22 cellular contexts compared by ENCODE assay signal in genomic region chr2:216897561-216898203, GRCh38. TPM values are rescaled to one million over a fixed set of nuclear protein-coding genes. Genes with fewer than 3 reads are reported as not detected.
DNase-seq lines count a peak whose midpoint lies in the region; FAIRE-seq and TF ChIP-seq lines count a peak whose summit lies in the region.
"Had no signal": no experiment of that assay in that cellular context is flagged by ENCODE, and none has a peak within 500 bp of the region (broad histone marks: within the 10 kb centered on the region; RNA-seq: fewer than 3 reads in every experiment).

No MANE protein-coding gene starts in this region.

- TF ChIP-seq POLR2A in endothelial cell of umbilical vein (IDR thresholded peaks at IDR 0.05; ENCODE audit: low read depth, low read length), result no peak

- no peak overlapping the region for H3K4me3 ChIP-seq in endothelial cell of umbilical vein (replicated peaks in 1 of 3; ENCODE audit: insufficient read depth in 1 of 3, low read depth in 1 of 3, low read length in 3 of 3)
- no peak overlapping the region for H3K4me3 ChIP-seq in osteoblast (ENCODE audit: insufficient read depth, low read length)

- peaks cover 8% of the 10 kb centered on the region for H3K9me3 Mint-ChIP-seq in activated naive CD4-positive, alpha-beta T cell treated with anti-CD3 and anti-CD28 coated beads, Interleukin-2, amount 10 ng/mL, durations not matched to agents 7 days and 5 days

- H3K4me1 ChIP-seq in endothelial cell of umbilical vein (ENCODE audit: control insufficient read depth, extremely low read depth, insufficient read depth, low read length), result no peaks in the 10 kb centered on the region
- H3K4me1 ChIP-seq in osteoblast (ENCODE audit: insufficient read depth, low read length), result no peaks in the 10 kb centered on the region

- no peak overlapping the region for H3K27ac ChIP-seq in endothelial cell of umbilical vein (ENCODE audit: insufficient read depth, low read depth, low read length)
- no peak overlapping the region for H3K27ac ChIP-seq in osteoblast (ENCODE audit: low read depth, low read length)

- no peaks in the 10 kb centered on the region for H3K79me2 ChIP-seq in endothelial cell of umbilical vein (ENCODE audit: control insufficient read depth, insufficient read depth, low read length)
- no peaks in the 10 kb centered on the region for H3K79me2 ChIP-seq in osteoblast (ENCODE audit: insufficient read depth, low read length)

- peaks cover 4% of the 10 kb centered on the region for H3K36me3 Mint-ChIP-seq in activated naive CD4-positive, alpha-beta T cell treated with anti-CD3 and anti-CD28 coated beads, Interleukin-2, amount 10 ng/mL, durations not matched to agents 7 days and 5 days
- H3K36me3 Mint-ChIP-seq: CD14-positive monocyte had no signal

- H3K27me3 Mint-ChIP-seq in activated naive CD4-positive, alpha-beta T cell treated with anti-CD3 and anti-CD28 coated beads, Interleukin-2, amount 10 ng/mL, durations not matched to agents 7 days and 5 days, result peaks cover 28% of the 10 kb centered on the region

- H3K9me1 ChIP-seq in endothelial cell of umbilical vein (replicated peaks; ENCODE audit: control insufficient read depth, extremely low read depth, insufficient read depth, low read length), result no peaks in the 10 kb centered on the region

- H2AFZ ChIP-seq in endothelial cell of umbilical vein (ENCODE audit: low read depth, low read length) (no peak overlapping the region), osteoblast (ENCODE audit: low read length) (peak overlapping the region; percentile 5)

- POLR2A ChIA-PET in endothelial cell of umbilical vein (lab: Charles Lee), result no interaction called here

- H3K36me3 ChIP-seq in endothelial cell of umbilical vein (ENCODE audit: control insufficient read depth in 2 of 2, extremely low read depth in 1 of 2, insufficient read depth in 2 of 2, low read length in 2 of 2) (no peaks in the 10 kb centered on the region), osteoblast (ENCODE audit: insufficient read depth, low read length) (no peaks in the 10 kb centered on the region)

- H3K4me2 ChIP-seq in endothelial cell of umbilical vein (ENCODE audit: insufficient read depth, low read length) (no peak overlapping the region), osteoblast (ENCODE audit: insufficient read depth, low read length) (no peak overlapping the region)

- no peak for DNase-seq in activated naive CD4-positive, alpha-beta T cell treated with anti-CD3 and anti-CD28 coated beads, Interleukin-2, amount 10 ng/mL, durations not matched to agents 7 days and 5 days
- DNase-seq in activated naive CD4-positive, alpha-beta T cell treated with anti-CD3 and anti-CD28 coated beads, Interleukin-2, amount 50 U/mL, for 16 hours, result no peak
- peak; percentile 40 for DNase-seq in SK-MEL-5 (ENCODE audit: low read depth, low spot score)
- DNase-seq in endothelial cell of umbilical vein (ENCODE audit: low read depth, low spot score), result no peak
- DNase-seq in osteoblast (ENCODE audit: insufficient read length, low spot score, missing footprints), result no peak
- no peak for DNase-seq in C1 segment of cervical spinal cord (lab: John Stamatoyannopoulos, UW)
- DNase-seq in DMS53 (lab: John Stamatoyannopoulos, UW), result no peak
- DNase-seq: EL, GF-D8, GOT3, HCEC 1CT, NCI-H1105, NCI-H146, NCI-H2029, NCI-H2227 treated with DMSO at 0.1 percent for 48 hours, NCI-H510A, NCI-H748 treated with DMSO at 0.1 percent for 48 hours, SIG-M5 had no signal

- H4K20me1 ChIP-seq in endothelial cell of umbilical vein (replicated peaks; ENCODE audit: control insufficient read depth, extremely low read depth, insufficient read depth, low read length) (no peaks in the 10 kb centered on the region), osteoblast (ENCODE audit: insufficient read depth, low read length) (no peaks in the 10 kb centered on the region)

- TF ChIP-seq CTCF in endothelial cell of umbilical vein (IDR thresholded peaks at IDR 0.05; ENCODE audit: extremely low read depth in 1 of 2, insufficient read depth in 1 of 2, low read depth in 1 of 2, low read length in 2 of 2) (no peak), osteoblast (IDR thresholded peaks at IDR 0.05; ENCODE audit: extremely low read depth, low read depth, low read length) (no peak)

- BruUV-seq in endothelial cell of umbilical vein (replicated peaks; lab: Mats Ljungman, UMichigan), result no TSS peak

- H3K9me3 ChIP-seq in endothelial cell of umbilical vein (replicated peaks; ENCODE audit: control insufficient read depth, insufficient read depth, low read length) (no peaks in the 10 kb centered on the region), osteoblast (ENCODE audit: low read depth, low read length) (peaks cover 3% of the 10 kb centered on the region)

- H3K27me3 ChIP-seq in endothelial cell of umbilical vein (ENCODE audit: control insufficient read depth in 2 of 2, insufficient read depth in 2 of 2, low read length in 2 of 2), result no peaks in the 10 kb centered on the region
- H3K27me3 ChIP-seq in osteoblast (ENCODE audit: insufficient read depth, low read length), result peaks cover 2% of the 10 kb centered on the region

- in situ Hi-C loops in SK-MEL-5 (cut with HindIII; ENCODE audit: low pct_unique_long_range_greater_than_20kb, low sequenced_read_pairs), result no loop called here

- no peak for FAIRE-seq in endothelial cell of umbilical vein (lab: Jason Lieb, UNC)
- FAIRE-seq: A204.1, D721Med had no signal

- CTCF ChIA-PET in activated naive CD4-positive, alpha-beta T cell treated with anti-CD3 and anti-CD28 coated beads, Interleukin-2, amount 10 ng/mL, durations not matched to agents 7 days and 5 days (lab: Charles Lee), result no interaction called here
- CTCF ChIA-PET in endothelial cell of umbilical vein (lab: Charles Lee), result no interaction called here

- intact Hi-C loops in endothelial cell of umbilical vein (cut with micrococcal nuclease), result no loop called here

- dilution Hi-C loops in endothelial cell of umbilical vein (cut with MboI; ENCODE audit: extremely low pct_ligation_motif_present, low sequenced_read_pairs), result no loop called here

- H3K9ac ChIP-seq in endothelial cell of umbilical vein (replicated peaks; ENCODE audit: extremely low read depth, insufficient read depth, low read length), result no peak overlapping the region

- no peak overlapping the region for H3K4me3 Mint-ChIP-seq in activated naive CD4-positive, alpha-beta T cell treated with anti-CD3 and anti-CD28 coated beads, Interleukin-2, amount 10 ng/mL, durations not matched to agents 7 days and 5 days
- H3K4me3 Mint-ChIP-seq: CD14-positive monocyte, IgD-negative memory B cell had no signal

- peaks cover 10% of the 10 kb centered on the region for H3K4me1 Mint-ChIP-seq in activated naive CD4-positive, alpha-beta T cell treated with anti-CD3 and anti-CD28 coated beads, Interleukin-2, amount 10 ng/mL, durations not matched to agents 7 days and 5 days
- H3K4me1 Mint-ChIP-seq: CD14-positive monocyte, IgD-negative memory B cell had no signal

- H3K27ac Mint-ChIP-seq in activated naive CD4-positive, alpha-beta T cell treated with anti-CD3 and anti-CD28 coated beads, Interleukin-2, amount 10 ng/mL, durations not matched to agents 7 days and 5 days, result peak overlapping the region; percentile 53
- H3K27ac Mint-ChIP-seq: IgD-negative memory B cell had no signal

TF ChIP-seq in endothelial cell of umbilical vein, 7 proteins besides CTCF, POLR2A, EP300 and RAD21:
- TF ChIP-seq FOS (IDR thresholded peaks at IDR 0.05; ENCODE audit: borderline replicate concordance, insufficient read depth, low read length), result peak; percentile 34
- TF ChIP-seq JUN (IDR thresholded peaks at IDR 0.05; ENCODE audit: borderline replicate concordance, insufficient read depth, insufficient read length, low read depth), result no peak

RNA-seq across cellular contexts. Expression of gene TNP1, which starts 37.8 kb away (rescaled TPM):
- not detected in 2 replicates for total RNA-seq in SK-MEL-5 (2014; rRNA removed; shearing (Covaris generic))
- polyA plus RNA-seq in SK-MEL-5 (2015; cell fraction: cytosol; rRNA removed), result not detected in 2 replicates
- not detected in 2 replicates for polyA plus RNA-seq in SK-MEL-5 (2015; cell fraction: nucleus; rRNA removed)
- total RNA-seq in endothelial cell of umbilical vein (not detected in 2 replicates), osteoblast (not detected in 2 replicates)
- polyA plus RNA-seq in endothelial cell of umbilical vein, result not detected in 2 replicates
- polyA plus RNA-seq in endothelial cell of umbilical vein (2011; cell fraction: cytosol; rRNA removed), result not detected in 2 replicates
- not detected in 2 replicates for polyA plus RNA-seq in endothelial cell of umbilical vein (2011; cell fraction: nucleus; rRNA removed)
- polyA plus RNA-seq in endothelial cell of umbilical vein (2012), result not detected in 2 replicates
- polyA minus RNA-seq in endothelial cell of umbilical vein, result not detected in 2 replicates
- not detected for polyA minus RNA-seq in endothelial cell of umbilical vein (2011; cell fraction: cytosol; rRNA and poly(A)+ RNA removed)
- polyA minus RNA-seq in endothelial cell of umbilical vein (2011; cell fraction: nucleus; rRNA and poly(A)+ RNA removed), result not detected in 2 replicates
- polyA plus RNA-seq: CD14-positive monocyte, IgD-negative memory B cell had no signal
